Comparison of ENCODE assay signal across 1 cellular context in genomic region chr5:95891499-95891898, GRCh38.
TF ChIP-seq lines count a peak whose summit lies in the region.

No MANE protein-coding gene starts in this region.

TF ChIP-seq in HepG2, 621 proteins besides CTCF, POLR2A, EP300 and RAD21:
- TF ChIP-seq RBM22 (optimal IDR thresholded peaks at IDR 0.05; ENCODE audit: low read length), result peak; percentile 90
- peak; percentile 85 for TF ChIP-seq AGO2 (optimal IDR thresholded peaks at IDR 0.05; ENCODE audit: low read depth, low read length)
- no peak for TF ChIP-seq TRIM24 (CRISPR knock-in tag; IDR thresholded peaks at IDR 0.05)
TF ChIP-seq in HepG2: peak in this region for 2.
